Comparison of ENCODE assay signal across 8 cellular contexts in the genomic region with DNA sequence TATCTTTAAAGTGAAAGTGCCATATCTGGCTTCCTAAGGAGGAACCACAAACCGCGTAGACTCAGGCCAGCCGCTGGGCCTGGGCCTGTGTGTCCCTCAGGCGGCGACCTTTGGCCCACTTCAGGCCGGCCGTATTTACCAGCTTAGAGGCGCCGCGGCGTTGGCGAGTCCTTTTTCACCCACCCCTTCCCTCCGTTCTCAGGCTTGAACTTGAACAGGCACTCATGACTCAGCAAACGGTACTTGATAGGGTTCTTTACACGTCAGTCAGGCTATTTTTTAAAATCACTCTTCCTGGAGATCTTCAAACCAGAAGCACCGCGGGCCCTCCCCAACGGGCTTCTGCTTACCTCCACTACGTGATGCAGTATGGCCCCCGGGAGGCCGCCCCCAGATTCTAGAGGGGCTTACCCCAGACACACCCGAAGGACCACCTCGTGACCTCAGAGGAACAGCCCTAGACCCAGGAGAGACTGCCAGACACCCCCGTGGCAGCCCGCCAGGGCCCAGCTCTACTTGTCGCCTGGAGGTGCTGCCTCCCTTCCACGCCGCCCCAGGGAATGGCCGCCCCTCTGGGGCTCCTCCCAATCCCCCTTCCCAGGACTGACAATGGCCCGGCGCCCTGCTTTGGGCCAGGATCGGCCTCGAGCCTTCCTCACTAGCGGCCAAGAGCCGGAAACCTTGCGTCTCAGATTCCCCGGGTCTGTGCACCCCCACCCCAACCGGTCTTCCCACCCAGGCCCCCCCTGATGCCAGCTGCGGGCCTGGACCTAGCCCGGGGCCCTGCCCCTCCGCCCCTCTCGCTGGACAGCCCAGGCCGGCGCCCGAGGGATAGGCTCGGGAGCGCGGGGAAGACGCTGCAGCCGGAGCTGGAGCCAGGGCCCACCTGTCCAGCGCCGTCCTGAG. TPM values are rescaled to one million over a fixed set of nuclear protein-coding genes. Genes with fewer than 3 reads are reported as not detected.
DNase-seq lines count a peak whose midpoint lies in the region; ATAC-seq and TF ChIP-seq lines count a peak whose summit lies in the region.

No MANE protein-coding gene starts in this region.

- peak; percentile 99 for DNase-seq in AG10803 (ENCODE audit: low read depth)
- DNase-seq in GM19240 (ENCODE audit: insufficient read length, low spot score): peak; percentile 16
- DNase-seq in SW 1271 (lab: John Stamatoyannopoulos, UW): peak; percentile 1 to 11
- DNase-seq in adipocyte (ENCODE audit: low read depth): peak; percentile 93
- DNase-seq in heart left ventricle: peak; percentile 93 to 97 (median 95)
- peak; percentile 73 for DNase-seq in pons (ENCODE audit: low spot score)
- DNase-seq in type B pancreatic cell (ENCODE audit: extremely low spot score, unreplicated experiment): peak; percentile 78

- WGBS in heart left ventricle, 4 donors: 1 to 6% (median 2%) methylated on average over 36 to 52 of the region's 52 CpGs

- H3K27me3 ChIP-seq in adipocyte (replicated peaks; ENCODE audit: control insufficient read depth, insufficient read depth, low read length): no peaks in the 10 kb centered on the region
- H3K27me3 ChIP-seq in heart left ventricle: no peaks in the 10 kb centered on the region

- peak overlapping the region; percentile 82 for H3K4me3 Mint-ChIP-seq in type B pancreatic cell

- peak in 1 of 2 donors; percentile 86 for TF ChIP-seq POLR2A in heart left ventricle (IDR thresholded peaks at IDR 0.05)

- peaks cover 27% of the 10 kb centered on the region for H3K4me1 Mint-ChIP-seq in type B pancreatic cell (ENCODE audit: unreplicated experiment)

- H3K4me3 ChIP-seq in AG10803 (ENCODE audit: low read length) (peak overlapping the region; percentile 59), adipocyte (ENCODE audit: low read length) (peak overlapping the region; percentile 77), heart left ventricle (peak overlapping the region; percentile 4 to 86 (median 65))

- intact Hi-C loops in heart left ventricle (cut with DNase I): loop anchor here in 9 of 10 donors (1.0 to 5.0 kb wide), 5 partner anchors 33 to 96 kb away; partner anchors contain the start of genes IMPA2 (in 7 of the 9), CHMP1B (in 1 of the 9) and MPPE1 (in 1 of the 9)

- no peaks in the 10 kb centered on the region for H3K36me3 ChIP-seq in adipocyte (ENCODE audit: control insufficient read depth, insufficient read depth, low read length, severe bottlenecking)
- H3K36me3 ChIP-seq in heart left ventricle: no peaks in the 10 kb centered on the region

- H3K9ac ChIP-seq in adipocyte (ENCODE audit: low read length): peak overlapping the region; percentile 92

- H3K27ac ChIP-seq in heart left ventricle: peak overlapping the region; percentile 88 to 100 (median 96)

- ATAC-seq in HG03457 (IDR thresholded peaks at IDR 0.05; ENCODE audit: unreplicated experiment): peak; percentile 66
- ATAC-seq in heart left ventricle: peak; percentile 98 to 99 (median 98)

- H3K27me3 Mint-ChIP-seq in type B pancreatic cell: no peaks in the 10 kb centered on the region

- TF ChIP-seq CTCF in AG10803 (conservative IDR thresholded peaks at IDR 0.05; ENCODE audit: low read length): no peak
- TF ChIP-seq CTCF in heart left ventricle (IDR thresholded peaks at IDR 0.05): peak in 2 of 12 donors; percentile 5 to 15
- TF ChIP-seq CTCF in type B pancreatic cell (conservative IDR thresholded peaks at IDR 0.05): no peak

- peaks cover 50% of the 10 kb centered on the region for H3K4me1 ChIP-seq in adipocyte (ENCODE audit: control insufficient read depth, insufficient read depth, low read length)
- peaks cover 0 to 22% (median 13%) of the 10 kb centered on the region in 12 donors for H3K4me1 ChIP-seq in heart left ventricle

- peak overlapping the region; percentile 91 for H3K27ac Mint-ChIP-seq in type B pancreatic cell

- H3K36me3 Mint-ChIP-seq in type B pancreatic cell: no peaks in the 10 kb centered on the region

- H3K9me3 Mint-ChIP-seq in type B pancreatic cell: no peaks in the 10 kb centered on the region

- H3K9me3 ChIP-seq in adipocyte (ENCODE audit: control insufficient read depth, low read length): no peaks in the 10 kb centered on the region
- no peaks in the 10 kb centered on the region for H3K9me3 ChIP-seq in heart left ventricle

RNA-seq across cellular contexts. Expression of gene IMPA2, which starts 33.8 kb away (rescaled TPM):
- total RNA-seq in heart left ventricle (10 to 100 TPM; 18.1 to 73.0 (median 44.3) TPM), type B pancreatic cell (ENCODE audit: low replicate concordance) (53.6 and 56.3 TPM in 2 replicates)
- polyA plus RNA-seq in heart left ventricle: 10 to 100 TPM; 19.9 to 34.9 TPM

RNA-seq across cellular contexts. Expression of gene MPPE1, which starts 39.4 kb away (rescaled TPM):
- total RNA-seq in heart left ventricle (10 to 100 TPM; 17.8 to 45.5 (median 29.7) TPM), type B pancreatic cell (ENCODE audit: low replicate concordance) (35.3 and 35.8 TPM in 2 replicates)
- 10 to 100 TPM; 23.4 to 26.2 TPM for polyA plus RNA-seq in heart left ventricle

Comparison
In these comparisons a context has a peak if more than half of its experiments do, and no peak if none do; other contexts are left out.
1. Peak in every context shown above with its lines: DNase-seq, ATAC-seq, H3K4me3 ChIP-seq and H3K27ac ChIP-seq.
2. DNase-seq: peak in every context shown above with its lines; median percentile 99 in AG10803; 95 in heart left ventricle; 93 in adipocyte; 78 in type B pancreatic cell; 73 in pons; 16 in GM19240; 6 in SW 1271.